8 cellular contexts compared by ENCODE assay signal in genomic region chr10:72834183-72834825, GRCh38. TPM values are rescaled to one million over a fixed set of nuclear protein-coding genes. Genes with fewer than 3 reads are reported as not detected.
DNase-seq lines count a peak whose midpoint lies in the region; ATAC-seq lines count a peak whose summit lies in the region.

No MANE protein-coding gene starts in this region.

- no peak overlapping the region for H3K23ac ChIP-seq in trophoblast cell (ENCODE audit: low read length)

- H3K27ac Mint-ChIP-seq in activated T-helper 17 cell treated with anti-CD3 and anti-CD28 coated beads, Interleukin-2, amount 50 U/mL, for 72 hours = no peak overlapping the region

- H3K27me3 Mint-ChIP-seq in activated T-helper 17 cell treated with anti-CD3 and anti-CD28 coated beads, Interleukin-2, amount 50 U/mL, for 72 hours = no peaks in the 10 kb centered on the region

- no peak overlapping the region for H3K4ac ChIP-seq in trophoblast cell (ENCODE audit: low read depth, low read length)

- H3K4me2 ChIP-seq in trophoblast cell (ENCODE audit: low read length) = no peak overlapping the region

- no peaks in the 10 kb centered on the region for H3K4me1 ChIP-seq in trophoblast cell (ENCODE audit: control insufficient read depth in 1 of 2, insufficient read depth in 2 of 2, low read length in 2 of 2)

- no peak overlapping the region for H3K14ac ChIP-seq in trophoblast cell (ENCODE audit: low read length)

- H3K27me3 ChIP-seq in trophoblast cell (ENCODE audit: insufficient read depth, low read length) = no peaks in the 10 kb centered on the region

- H2BK12ac ChIP-seq in trophoblast cell (ENCODE audit: low read length) = no peak overlapping the region

- no peak overlapping the region for H4K91ac ChIP-seq in trophoblast cell (ENCODE audit: low read depth, low read length)

- no peak overlapping the region for H3K27ac ChIP-seq in trophoblast cell (ENCODE audit: low read depth, low read length)

- H4K12ac ChIP-seq in trophoblast cell (ENCODE audit: low read depth, low read length) = no peak overlapping the region

- H3K9ac ChIP-seq in trophoblast cell (ENCODE audit: low read length) = no peak overlapping the region

- H4K8ac ChIP-seq in trophoblast cell (ENCODE audit: low read depth, low read length) = no peak overlapping the region

- H3K36me3 ChIP-seq in trophoblast cell (ENCODE audit: control insufficient read depth in 1 of 2, insufficient read depth in 2 of 2, low read length in 2 of 2) = no peaks in the 10 kb centered on the region

- no peak overlapping the region for H3K4me3 Mint-ChIP-seq in activated T-helper 17 cell treated with anti-CD3 and anti-CD28 coated beads, Interleukin-2, amount 50 U/mL, for 72 hours

- H3K4me1 Mint-ChIP-seq in activated T-helper 17 cell treated with anti-CD3 and anti-CD28 coated beads, Interleukin-2, amount 50 U/mL, for 72 hours = no peaks in the 10 kb centered on the region

- no peak overlapping the region for H3K4me3 ChIP-seq in trophoblast cell (ENCODE audit: low read depth, low read length)

- no peaks in the 10 kb centered on the region for H3K9me3 Mint-ChIP-seq in activated T-helper 17 cell treated with anti-CD3 and anti-CD28 coated beads, Interleukin-2, amount 50 U/mL, for 72 hours

- H2AFZ ChIP-seq in trophoblast cell (ENCODE audit: insufficient read depth, low read length, poor library complexity) = no peak overlapping the region

- ATAC-seq in activated T-helper 17 cell treated with anti-CD3 and anti-CD28 coated beads, Interleukin-2, amount 50 U/mL, for 72 hours (replicated peaks) = peak; percentile 51
- ATAC-seq in GM21737 (IDR thresholded peaks at IDR 0.05; ENCODE audit: unreplicated experiment) (no peak), HG03139 (IDR thresholded peaks at IDR 0.05; ENCODE audit: unreplicated experiment) (no peak)

- H2BK5ac ChIP-seq in trophoblast cell (ENCODE audit: low read depth, low read length, poor library complexity) = no peak overlapping the region

- H2BK120ac ChIP-seq in trophoblast cell (ENCODE audit: insufficient read depth, low read length, poor library complexity) = no peak overlapping the region

- WGBS in trophoblast cell (ENCODE audit: extremely low coverage, insufficient coverage, insufficient read length) = no CpG with 5 or more reads among the region's 5 CpGs

- H3K9me3 ChIP-seq in trophoblast cell (ENCODE audit: insufficient read depth, low read depth, low read length) = no peaks in the 10 kb centered on the region

- DNase-seq in CD1c-positive myeloid dendritic cell (ENCODE audit: extremely low spot score) = peak; percentile 68
- peak; percentile 10 for DNase-seq in GM19240 (ENCODE audit: insufficient read length, low spot score)
- peak; percentile 18 for DNase-seq in NCI-H345 treated with DMSO at 0.1 percent for 48 hours (lab: John Stamatoyannopoulos, UW; ENCODE audit: unreplicated experiment)
- peak; percentile 52 for DNase-seq in glomerular endothelial cell (ENCODE audit: extremely low read depth, low read depth, low spot score)
- DNase-seq in trophoblast cell = peak; percentile 16 to 75

- no peaks in the 10 kb centered on the region for H3K79me2 ChIP-seq in trophoblast cell (ENCODE audit: control insufficient read depth, insufficient read depth, low read length, poor library complexity)

- no peaks in the 10 kb centered on the region for H3K79me1 ChIP-seq in trophoblast cell (ENCODE audit: low read length)

- no peaks in the 10 kb centered on the region for H3K36me3 Mint-ChIP-seq in activated T-helper 17 cell treated with anti-CD3 and anti-CD28 coated beads, Interleukin-2, amount 50 U/mL, for 72 hours (ENCODE audit: low read depth)

- no peak overlapping the region for H2AK5ac ChIP-seq in trophoblast cell (ENCODE audit: low read length)

- no peak overlapping the region for H3K18ac ChIP-seq in trophoblast cell (ENCODE audit: low read length)

RNA-seq across cellular contexts. Expression of gene OIT3, which starts 59.2 kb away (rescaled TPM):
- not detected for total RNA-seq in activated T-helper 17 cell treated with anti-CD3 and anti-CD28 coated beads, Interleukin-2, amount 50 U/mL, for 72 hours
- 0.19 TPM in 1 of 2 replicates, not detected in the other for total RNA-seq in glomerular endothelial cell
- polyA plus RNA-seq in trophoblast cell (2013) = 0.03 and 0.06 TPM in 2 replicates

Comparison
In these comparisons a context has a peak if more than half of its experiments do, and no peak if none do; other contexts are left out.
1. DNase-seq: peak in every context shown above with its lines; median percentile 68 in CD1c-positive myeloid dendritic cell; 52 in glomerular endothelial cell; 46 in trophoblast cell; 18 in NCI-H345 treated with DMSO at 0.1 percent for 48 hours; 10 in GM19240.